In genomic region chr4:61995717-61996337, GRCh38 we compare ENCODE assay signal across 24 cellular contexts.
"Had no signal": no experiment of that assay in that cellular context is flagged by ENCODE, and none has a peak within 500 bp of the region (broad histone marks: within the 10 kb centered on the region; RNA-seq: fewer than 3 reads in every experiment).

No MANE protein-coding gene starts in this region.

- H3K27ac ChIP-seq: foreskin keratinocyte, left ventricle myocardium inferior had no signal

- ATAC-seq: activated T-cell treated with anti-CD3 and anti-CD28 coated beads, Interleukin-2, amount 50 U/mL, for 72 hours; foreskin keratinocyte; natural killer cell; stimulated activated naive B cell treated with anti-CD40 and anti-IgM and Interleukin-4, amounts not matched to agents 10 μg/mL and 1 μg/mL and 100 μg/mL, for 72 hours had no signal

- H3K4me3 ChIP-seq: left ventricle myocardium inferior had no signal

- H3K36me3 Mint-ChIP-seq: activated CD4-positive, alpha-beta memory T cell treated with anti-CD3 and anti-CD28 coated beads for 36 hours; activated naive CD8-positive, alpha-beta T cell treated with anti-CD3 and anti-CD28 coated beads, Interleukin-2, amount 10 ng/mL, durations not matched to agents 7 days and 5 days; immature natural killer cell; natural killer cell; stimulated activated naive B cell treated with anti-CD40 and anti-IgM and Interleukin-4, amounts not matched to agents 10 μg/mL and 1 μg/mL and 100 μg/mL, for 72 hours had no signal

- H3K9me3 Mint-ChIP-seq: activated CD4-positive, alpha-beta memory T cell treated with anti-CD3 and anti-CD28 coated beads for 36 hours; brain; dendritic cell treated with granulocyte-macrophage colony-stimulating factor and Interleukin-4, amounts not matched to agents 40 ng/mL and 50 ng/mL, for 4 days had no signal

- H3K9me3 ChIP-seq: left ventricle myocardium inferior had no signal

- H3K36me3 ChIP-seq: left ventricle myocardium inferior had no signal

- H3K4me3 Mint-ChIP-seq: activated CD4-positive, alpha-beta memory T cell treated with anti-CD3 and anti-CD28 coated beads for 36 hours; activated naive CD4-positive, alpha-beta T cell treated with anti-CD3 and anti-CD28 coated beads for 36 hours; activated naive CD8-positive, alpha-beta T cell treated with anti-CD3 and anti-CD28 coated beads, Interleukin-2, amount 10 ng/mL, durations not matched to agents 7 days and 5 days; activated T-cell treated with anti-CD3 and anti-CD28 coated beads, Interleukin-2, amount 50 U/mL, for 72 hours; dendritic cell treated with granulocyte-macrophage colony-stimulating factor and Interleukin-4, amounts not matched to agents 40 ng/mL and 50 ng/mL, for 4 days; immature natural killer cell; natural killer cell; stimulated activated naive B cell treated with anti-CD40 and anti-IgM and Interleukin-4, amounts not matched to agents 10 μg/mL and 1 μg/mL and 100 μg/mL, for 72 hours had no signal

- H3K27ac Mint-ChIP-seq: activated CD4-positive, alpha-beta memory T cell treated with anti-CD3 and anti-CD28 coated beads for 36 hours; activated naive CD4-positive, alpha-beta T cell treated with anti-CD3 and anti-CD28 coated beads for 36 hours; activated naive CD8-positive, alpha-beta T cell treated with anti-CD3 and anti-CD28 coated beads, Interleukin-2, amount 10 ng/mL, durations not matched to agents 7 days and 5 days; activated T-cell treated with anti-CD3 and anti-CD28 coated beads, Interleukin-2, amount 50 U/mL, for 72 hours; brain; dendritic cell treated with granulocyte-macrophage colony-stimulating factor and Interleukin-4, amounts not matched to agents 40 ng/mL and 50 ng/mL, for 4 days; immature natural killer cell; natural killer cell; progenitor cell of endocrine pancreas; stimulated activated naive B cell treated with anti-CD40 and anti-IgM and Interleukin-4, amounts not matched to agents 10 μg/mL and 1 μg/mL and 100 μg/mL, for 72 hours had no signal

- H3K27me3 Mint-ChIP-seq: activated CD4-positive, alpha-beta memory T cell treated with anti-CD3 and anti-CD28 coated beads for 36 hours; activated naive CD8-positive, alpha-beta T cell treated with anti-CD3 and anti-CD28 coated beads, Interleukin-2, amount 10 ng/mL, durations not matched to agents 7 days and 5 days; dendritic cell treated with granulocyte-macrophage colony-stimulating factor and Interleukin-4, amounts not matched to agents 40 ng/mL and 50 ng/mL, for 4 days; progenitor cell of endocrine pancreas; stimulated activated naive B cell treated with anti-CD40 and anti-IgM and Interleukin-4, amounts not matched to agents 10 μg/mL and 1 μg/mL and 100 μg/mL, for 72 hours had no signal

- H3K4me1 Mint-ChIP-seq: activated naive CD8-positive, alpha-beta T cell treated with anti-CD3 and anti-CD28 coated beads, Interleukin-2, amount 10 ng/mL, durations not matched to agents 7 days and 5 days; immature natural killer cell; natural killer cell; stimulated activated naive B cell treated with anti-CD40 and anti-IgM and Interleukin-4, amounts not matched to agents 10 μg/mL and 1 μg/mL and 100 μg/mL, for 72 hours had no signal

- H3K27me3 ChIP-seq: foreskin keratinocyte had no signal

- H3K4me1 ChIP-seq: foreskin keratinocyte, left ventricle myocardium inferior had no signal

- DNase-seq: activated CD4-positive, alpha-beta memory T cell treated with anti-CD3 and anti-CD28 coated beads for 36 hours; activated CD4-positive, alpha-beta T cell treated with anti-CD3 and anti-CD28 coated beads for 48 hours; activated effector memory CD4-positive, alpha-beta T cell treated with Interleukin-2 at 50 U/mL for 16 hours; activated naive CD4-positive, alpha-beta T cell treated with anti-CD3 and anti-CD28 coated beads for 36 hours; activated naive CD8-positive, alpha-beta T cell treated with anti-CD3 and anti-CD28 coated beads, Interleukin-2, amount 10 ng/mL, durations not matched to agents 7 days and 5 days; activated T-cell treated with anti-CD3 and anti-CD28 coated beads, Interleukin-2, amount 50 U/mL, for 72 hours; amniotic stem cell; effector CD4-positive, alpha-beta T cell; erythroblast; foreskin keratinocyte; immature natural killer cell; kidney glomerular epithelial cell; left ventricle myocardium inferior; mammary epithelial cell; midbrain; natural killer cell; stimulated activated CD4-positive, alpha-beta T cell treated with anti-CD3 and anti-CD28 coated beads, Interleukin-2, amount 100 ng/mL, for 48 hours; stimulated activated CD8-positive, alpha-beta memory T cell treated with anti-CD3 and anti-CD28 coated beads, Interleukin-4, amount 100 ng/mL, for 48 hours; stimulated activated naive B cell treated with anti-CD40 and anti-IgM and Interleukin-4, amounts not matched to agents 10 μg/mL and 1 μg/mL and 100 μg/mL, for 72 hours; T-helper 2 cell; trophoblast cell had no signal
